ENCODE assay signal across 18 cellular contexts in genomic region chr10:32180354-32181280, GRCh38.
"Had no signal": no experiment of that assay in that cellular context is flagged by ENCODE, and none has a peak within 500 bp of the region (broad histone marks: within the 10 kb centered on the region; RNA-seq: fewer than 3 reads in every experiment).

No MANE protein-coding gene starts in this region.

- H3K27ac ChIP-seq: dorsolateral prefrontal cortex, gastrocnemius medialis, neutrophil had no signal

- H3K4me1 ChIP-seq: gastrocnemius medialis, sigmoid colon had no signal

- H3K36me3 ChIP-seq: gastrocnemius medialis, neutrophil, sigmoid colon had no signal

- ATAC-seq: activated CD8-positive, alpha-beta memory T cell treated with anti-CD3 and anti-CD28 coated beads, Interleukin-2, amount 10 ng/mL, durations not matched to agents 7 days and 5 days; gastrocnemius medialis; left ventricle myocardium superior; natural killer cell had no signal

- DNase-seq: activated CD4-positive, alpha-beta memory T cell treated with anti-CD3 and anti-CD28 coated beads, Interleukin-2, amount 10 ng/mL, durations not matched to agents 7 days and 5 days; activated CD4-positive, alpha-beta T cell treated with anti-CD3 and anti-CD28 coated beads for 48 hours; activated CD4-positive, CD25-positive, alpha-beta regulatory T cell; activated CD8-positive, alpha-beta memory T cell treated with anti-CD3 and anti-CD28 coated beads, Interleukin-2, amount 10 ng/mL, durations not matched to agents 7 days and 5 days; amniotic stem cell; caudate nucleus; dorsolateral prefrontal cortex; gastrocnemius medialis; head of caudate nucleus; left ventricle myocardium superior; natural killer cell; sigmoid colon; stimulated activated CD8-positive, alpha-beta memory T cell treated with anti-CD3 and anti-CD28 coated beads, Interleukin-4, amount 100 ng/mL, for 48 hours; stimulated activated naive CD4-positive, alpha-beta T cell treated with Interleukin-2 at 50 U/mL for 16 hours; substantia nigra; T-helper 1 cell; T-helper 9 cell had no signal

- H3K27me3 ChIP-seq: dorsolateral prefrontal cortex, gastrocnemius medialis, neutrophil, sigmoid colon had no signal

- H3K4me3 ChIP-seq: dorsolateral prefrontal cortex, gastrocnemius medialis, sigmoid colon had no signal

- H3K9me3 ChIP-seq: gastrocnemius medialis, neutrophil, sigmoid colon had no signal
